ENCODE assay signal across 8 cellular contexts in the genomic region with DNA sequence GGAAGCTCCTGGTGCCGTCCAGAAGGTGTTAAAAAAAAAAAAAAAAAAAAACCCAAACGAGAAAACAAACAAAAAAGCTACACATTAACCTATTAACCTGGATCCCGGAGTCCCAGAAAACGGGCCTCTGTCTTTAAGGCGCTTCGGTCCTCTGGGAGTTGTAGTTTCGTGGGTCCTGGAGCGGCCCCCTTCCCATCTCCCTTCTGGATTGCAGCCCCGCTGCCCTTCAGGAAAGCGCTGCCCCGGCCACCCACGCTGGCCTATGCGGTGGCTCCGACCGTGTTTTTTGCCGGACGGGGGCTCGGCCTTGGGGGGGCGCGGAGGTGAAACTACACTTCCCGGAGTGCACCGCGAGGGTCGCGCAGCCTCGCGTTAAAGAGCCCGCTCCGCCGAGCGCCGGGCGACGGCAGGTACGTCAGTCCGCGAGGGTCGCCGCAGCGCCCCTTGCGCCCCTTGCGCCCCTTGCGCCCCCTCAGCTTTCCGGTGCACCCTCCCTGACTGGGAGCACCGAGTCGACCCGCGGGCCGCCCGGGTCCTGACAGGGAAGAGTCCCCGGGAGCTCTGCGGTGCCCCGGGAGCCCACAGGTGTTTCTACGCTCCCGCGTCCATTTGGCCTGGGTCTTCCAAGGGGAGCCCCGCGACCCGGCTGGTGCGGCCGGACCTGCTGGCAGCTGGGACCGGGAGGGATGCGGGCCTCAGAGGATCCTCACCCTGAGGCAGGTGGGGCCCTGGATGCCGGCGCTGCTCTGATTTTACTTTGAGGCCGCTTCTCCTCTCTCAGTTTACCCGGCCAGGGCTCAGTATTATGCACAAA. TPM values are rescaled to one million over a fixed set of nuclear protein-coding genes. Genes with fewer than 3 reads are reported as not detected.
DNase-seq lines count a peak whose midpoint lies in the region; ATAC-seq and TF ChIP-seq lines count a peak whose summit lies in the region.

Gene FCSK, plus strand, starts transcription at position 375 of the 814 bp plus-strand sequence. CDS start 8,596 bp downstream, outside the sequence.

- H3K9me3 ChIP-seq in right lobe of liver, result no peaks in the 10 kb centered on the region

- peaks cover 24% of the 10 kb centered on the region for H3K4me1 Mint-ChIP-seq in activated CD4-positive, alpha-beta T cell treated with anti-CD3 and anti-CD28 coated beads, Interleukin-2, amount 10 ng/mL, durations not matched to agents 7 days and 5 days

- ATAC-seq in HG02943 (IDR thresholded peaks at IDR 0.05; ENCODE audit: low read depth, unreplicated experiment) (peak; percentile 74), right lobe of liver (peak; percentile 93 to 95 (median 94))

- POLR2A ChIA-PET in activated CD4-positive, alpha-beta T cell treated with anti-CD3 and anti-CD28 coated beads, Interleukin-2, amount 10 ng/mL, durations not matched to agents 7 days and 5 days (lab: Charles Lee), result interaction anchor here (0.7 kb wide), 1 partner anchor 74 kb away, joined by 3 read pairs; no protein-coding TSS in a partner anchor

- peak within 1 kb of the TSS; percentile 76 to 94 (median 78) for H3K4me3 ChIP-seq in right lobe of liver

- H3K9me3 Mint-ChIP-seq in activated CD4-positive, alpha-beta T cell treated with anti-CD3 and anti-CD28 coated beads, Interleukin-2, amount 10 ng/mL, durations not matched to agents 7 days and 5 days, result no peaks in the 10 kb centered on the region

- H3K4me1 ChIP-seq in right lobe of liver, result peaks cover 0 to 14% (median 3%) of the 10 kb centered on the region in 4 donors

- DNase-seq in SKM-1 treated with dmso at 0.1 percent for 144 hours (lab: John Stamatoyannopoulos, UW; ENCODE audit: unreplicated experiment) (peak; percentile 53), SKM-1 (lab: John Stamatoyannopoulos, UW; ENCODE audit: unreplicated experiment) (no peak), NCI-H2227 (lab: John Stamatoyannopoulos, UW; ENCODE audit: unreplicated experiment) (peak; percentile 78), dermis blood vessel endothelial cell (peak; percentile 70), right lobe of liver (peak; percentile 74 to 80 (median 76))
- DNase-seq in activated CD4-positive, alpha-beta T cell treated with anti-CD3 and anti-CD28 coated beads, Interleukin-2, amount 10 ng/mL, durations not matched to agents 7 days and 5 days, result peak; percentile 63
- DNase-seq in stimulated activated CD4-positive, alpha-beta T cell treated with anti-CD3 and anti-CD28 coated beads, Interleukin-4, amount 100 ng/mL, for 4 hours, result peak; percentile 56 to 65

- CTCF ChIA-PET in activated CD4-positive, alpha-beta T cell treated with anti-CD3 and anti-CD28 coated beads, Interleukin-2, amount 10 ng/mL, durations not matched to agents 7 days and 5 days (lab: Charles Lee), result interaction anchor here (0.7 to 1.6 kb wide), 4 partner anchors 14 to 60 kb away, joined by 3 to 5 read pairs (median 4); no protein-coding TSS in a partner anchor

- intact Hi-C loops in right lobe of liver (cut with DNase I), result no loop called here

- H3K27ac Mint-ChIP-seq in activated CD4-positive, alpha-beta T cell treated with anti-CD3 and anti-CD28 coated beads, Interleukin-2, amount 10 ng/mL, durations not matched to agents 7 days and 5 days, result peak within 1 kb of the TSS; percentile 89

- peak within 1 kb of the TSS; percentile 90 for H3K4me3 Mint-ChIP-seq in activated CD4-positive, alpha-beta T cell treated with anti-CD3 and anti-CD28 coated beads, Interleukin-2, amount 10 ng/mL, durations not matched to agents 7 days and 5 days

- TF ChIP-seq CTCF in right lobe of liver (IDR thresholded peaks at IDR 0.05), result no peak

- no peaks in the 10 kb centered on the region for H3K27me3 Mint-ChIP-seq in activated CD4-positive, alpha-beta T cell treated with anti-CD3 and anti-CD28 coated beads, Interleukin-2, amount 10 ng/mL, durations not matched to agents 7 days and 5 days

- peak within 1 kb of the TSS; percentile 97 to 98 (median 98) for H3K27ac ChIP-seq in right lobe of liver

- H3K36me3 ChIP-seq in right lobe of liver, result no peaks in the 10 kb centered on the region

- no peaks in the 10 kb centered on the region for H3K27me3 ChIP-seq in right lobe of liver

- WGBS in right lobe of liver (ENCODE audit: insufficient coverage, low coverage, low lambda C conversion rate, missing lambda C conversion rate), result 0% methylated on average over 13 of the region's 67 CpGs

- no peak for TF ChIP-seq POLR2A in right lobe of liver (IDR thresholded peaks at IDR 0.05)

- H3K36me3 Mint-ChIP-seq in activated CD4-positive, alpha-beta T cell treated with anti-CD3 and anti-CD28 coated beads, Interleukin-2, amount 10 ng/mL, durations not matched to agents 7 days and 5 days (ENCODE audit: low read depth), result no peaks in the 10 kb centered on the region

RNA-seq across cellular contexts. Expression of gene FCSK, which starts in this region (rescaled TPM):
- total RNA-seq in activated CD4-positive, alpha-beta T cell treated with anti-CD3 and anti-CD28 coated beads, Interleukin-2, amount 10 ng/mL, durations not matched to agents 7 days and 5 days, result 10 to 100 TPM; 16.8 to 18.8 TPM
- total RNA-seq in dermis blood vessel endothelial cell, result 11.2 and 19.9 TPM in 2 replicates
- 10 to 100 TPM; 10.9 to 16.7 (median 13.4) TPM for total RNA-seq in right lobe of liver
